26 cellular contexts compared by ENCODE assay signal in genomic region chr2:223383315-223383714, GRCh38.
DNase-seq lines count a peak whose midpoint lies in the region; FAIRE-seq and TF ChIP-seq lines count a peak whose summit lies in the region.
"Had no signal": no experiment of that assay in that cellular context is flagged by ENCODE, and none has a peak within 500 bp of the region (broad histone marks: within the 10 kb centered on the region; RNA-seq: fewer than 3 reads in every experiment).

No MANE protein-coding gene starts in this region.

- TF ChIP-seq EP300 in H1 (IDR thresholded peaks at IDR 0.05; ENCODE audit: borderline replicate concordance in 1 of 2, low read depth in 2 of 2, low read length in 2 of 2), result no peak

- H3K4ac ChIP-seq in H1 (replicated peaks; ENCODE audit: insufficient read length, low read depth, low read length), result no peak overlapping the region

- TF ChIP-seq CTCF in H1 (IDR thresholded peaks at IDR 0.05; ENCODE audit: control extremely low read depth in 1 of 3, insufficient read depth in 1 of 3, low read depth in 1 of 3, low read length in 3 of 3) (no peak), smooth muscle cell (IDR thresholded peaks at IDR 0.05; ENCODE audit: borderline replicate concordance, insufficient read depth, poor library complexity, severe bottlenecking) (no peak), mesothelial cell of epicardium (IDR thresholded peaks at IDR 0.05; ENCODE audit: unreplicated experiment) (no peak)

- H3K4me1 ChIP-seq in H1 (replicated peaks in 1 of 4; ENCODE audit: control insufficient read depth in 3 of 4, insufficient read depth in 4 of 4, low read length in 3 of 4) (no peaks in the 10 kb centered on the region), smooth muscle cell (ENCODE audit: low read depth) (no peaks in the 10 kb centered on the region)
- H3K4me1 ChIP-seq: foreskin keratinocyte had no signal

- peak overlapping the region; percentile 33; the same call in 1 of the 2 replicates for H2AFZ ChIP-seq in H1 (ENCODE audit: low read length)
- peak overlapping the region; percentile 59 for H2AFZ ChIP-seq in smooth muscle cell (ENCODE audit: low read depth)

- no peak overlapping the region for H3K56ac ChIP-seq in H1 (replicated peaks; ENCODE audit: insufficient read length, low read depth, low read length)

- TF ChIP-seq POLR2A in H1 (IDR thresholded peaks at IDR 0.05; ENCODE audit: control extremely low read depth in 1 of 2, low read depth in 2 of 2, low read length in 2 of 2), result no peak

- no peaks in the 10 kb centered on the region for H3K23me2 ChIP-seq in H1 (ENCODE audit: low read depth, low read length)

- H2BK20ac ChIP-seq in H1 (ENCODE audit: low read length), result no peak overlapping the region

- H3K18ac ChIP-seq in H1 (ENCODE audit: extremely low read depth, low read length), result no peak overlapping the region

- CTCF ChIA-PET in H1 (lab: Charles Lee; ENCODE audit: partially characterized antibody), result no interaction called here

- no peak overlapping the region for H4K5ac ChIP-seq in H1 (ENCODE audit: insufficient read length, low read depth, low read length)

- H3K9me3 Mint-ChIP-seq in mesothelial cell of epicardium, result peaks cover 12% of the 10 kb centered on the region
- H3K9me3 Mint-ChIP-seq: activated naive CD4-positive, alpha-beta T cell treated with anti-CD3 and anti-CD28 coated beads for 36 hours; CD8-positive, alpha-beta T cell; H9; stimulated activated memory B cell treated with anti-CD40 and anti-IgM and Interleukin-4, amounts not matched to agents 10 μg/mL and 1 μg/mL and 100 μg/mL, for 72 hours had no signal

- H3K14ac ChIP-seq in H1 (ENCODE audit: insufficient read length), result no peak overlapping the region

- POLR2A ChIA-PET in H1 (lab: Charles Lee; ENCODE audit: partially characterized antibody), result no interaction called here

- H2BK15ac ChIP-seq in H1 (ENCODE audit: low read length), result no peak overlapping the region

- H4K8ac ChIP-seq in H1 (ENCODE audit: extremely low read depth, insufficient read depth, low read length), result no peak overlapping the region

- H3K9ac ChIP-seq in H1 (replicated peaks in 1 of 4; ENCODE audit: extremely low read depth in 1 of 4, low read depth in 3 of 4, low read length in 3 of 4) (no peak overlapping the region), smooth muscle cell (ENCODE audit: low read depth) (no peak overlapping the region)

- DNase-seq in Daoy (ENCODE audit: low read depth), result peak; percentile 2
- DNase-seq in M059J (ENCODE audit: low read depth), result peak; percentile 43
- no peak for DNase-seq in H1 (ENCODE audit: low read depth in 1 of 2, low spot score in 2 of 2)
- no peak for DNase-seq in smooth muscle cell (lab: John Stamatoyannopoulos, UW; ENCODE audit: unreplicated experiment)
- no peak for DNase-seq in caudate nucleus (lab: John Stamatoyannopoulos, UW)
- no peak for DNase-seq in foreskin melanocyte
- no peak for DNase-seq in mesothelial cell of epicardium (ENCODE audit: low spot score in 2 of 2, unreplicated experiment in 2 of 2)
- DNase-seq: activated CD4-positive, alpha-beta T cell treated with anti-CD3 and anti-CD28 coated beads for 48 hours; activated naive CD4-positive, alpha-beta T cell treated with anti-CD3 and anti-CD28 coated beads for 36 hours; activated T-cell treated with anti-CD3 and anti-CD28 coated beads, Interleukin-2, amount 50 U/mL, for 72 hours; CD8-positive, alpha-beta T cell; DMS 273 treated with DMSO at 0.1 percent for 48 hours; foreskin keratinocyte; H9; mesenchymal stem cell; NCI-H2029 treated with DMSO at 0.1 percent for 48 hours; NCI-H2227 treated with DMSO at 0.1 percent for 48 hours; NCI-H748 treated with DMSO at 0.1 percent for 48 hours; stimulated activated CD4-positive, alpha-beta T cell treated with anti-CD3 and anti-CD28 coated beads, Interleukin-4, amount 100 ng/mL, for 1 hour had no signal

- no peaks in the 10 kb centered on the region for H3F3A ChIP-seq in smooth muscle cell (ENCODE audit: low read depth)

- H3K4me1 Mint-ChIP-seq in mesothelial cell of epicardium, result no peaks in the 10 kb centered on the region
- H3K4me1 Mint-ChIP-seq: H9; stimulated activated memory B cell treated with anti-CD40 and anti-IgM and Interleukin-4, amounts not matched to agents 10 μg/mL and 1 μg/mL and 100 μg/mL, for 72 hours had no signal

- no peak overlapping the region for H2BK5ac ChIP-seq in H1 (ENCODE audit: low read depth, low read length)

- FAIRE-seq in H1 (lab: Jason Lieb, UNC), result no peak
- FAIRE-seq: GM12892 had no signal

- H4K20me1 ChIP-seq in H1 (replicated peaks in 1 of 2; ENCODE audit: control insufficient read depth in 1 of 2, insufficient read depth in 2 of 2, low read length in 2 of 2) (no peaks in the 10 kb centered on the region), smooth muscle cell (ENCODE audit: low read depth) (no peaks in the 10 kb centered on the region)

- H3K4me2 ChIP-seq in H1 (ENCODE audit: insufficient read depth in 1 of 2, low read depth in 2 of 2, low read length in 2 of 2) (no peak overlapping the region), smooth muscle cell (no peak overlapping the region)

- no peak overlapping the region for H3K4me3 Mint-ChIP-seq in mesothelial cell of epicardium
- H3K4me3 Mint-ChIP-seq: activated naive CD4-positive, alpha-beta T cell treated with anti-CD3 and anti-CD28 coated beads for 36 hours; activated T-cell treated with anti-CD3 and anti-CD28 coated beads, Interleukin-2, amount 50 U/mL, for 72 hours; CD8-positive, alpha-beta T cell; H9; natural killer cell treated with Interleukin-12 subunit alpha and Interleukin-12 subunit beta and Interleukin-15 and Interleukin-18, amount 100 ng/mL, for 72 hours; stimulated activated memory B cell treated with anti-CD40 and anti-IgM and Interleukin-4, amounts not matched to agents 10 μg/mL and 1 μg/mL and 100 μg/mL, for 72 hours had no signal

- H2BK12ac ChIP-seq in H1 (ENCODE audit: low read depth, low read length), result no peak overlapping the region

- no peak overlapping the region for H3K4me3 ChIP-seq in H1 (ENCODE audit: extremely low read depth in 1 of 4, insufficient read depth in 2 of 4, low read depth in 3 of 4, low read length in 4 of 4)
- H3K4me3 ChIP-seq in smooth muscle cell, result no peak overlapping the region
- H3K4me3 ChIP-seq: SK-N-MC, thoracic aorta had no signal

- H2AK5ac ChIP-seq in H1 (ENCODE audit: low read depth, low read length), result no peak overlapping the region

- no peaks in the 10 kb centered on the region for H3K9me3 ChIP-seq in H1 (ENCODE audit: insufficient read depth in 2 of 2, low read depth in 1 of 2, low read length in 1 of 2)
- H3K9me3 ChIP-seq in smooth muscle cell (replicated peaks; ENCODE audit: low read depth), result no peaks in the 10 kb centered on the region
- H3K9me3 ChIP-seq: thoracic aorta had no signal

- no peaks in the 10 kb centered on the region for H3K36me3 ChIP-seq in H1 (ENCODE audit: control insufficient read depth in 2 of 4, insufficient read depth in 4 of 4, low read length in 3 of 4)
- H3K36me3 ChIP-seq in smooth muscle cell (ENCODE audit: low read depth), result no peaks in the 10 kb centered on the region
- H3K36me3 ChIP-seq: thoracic aorta had no signal

- H3K23ac ChIP-seq in H1 (ENCODE audit: insufficient read length), result no peak overlapping the region

- no peaks in the 10 kb centered on the region for H3K79me2 ChIP-seq in H1 (ENCODE audit: control insufficient read depth in 1 of 2, insufficient read depth in 2 of 2, low read length in 2 of 2)
- no peaks in the 10 kb centered on the region for H3K79me2 ChIP-seq in smooth muscle cell (ENCODE audit: low read depth)

- H3K27me3 Mint-ChIP-seq in mesothelial cell of epicardium (ENCODE audit: low read depth), result no peaks in the 10 kb centered on the region
- H3K27me3 Mint-ChIP-seq: natural killer cell treated with Interleukin-12 subunit alpha and Interleukin-12 subunit beta and Interleukin-15 and Interleukin-18, amount 100 ng/mL, for 72 hours; stimulated activated memory B cell treated with anti-CD40 and anti-IgM and Interleukin-4, amounts not matched to agents 10 μg/mL and 1 μg/mL and 100 μg/mL, for 72 hours had no signal

- H3K79me1 ChIP-seq in H1 (ENCODE audit: low read depth, low read length), result no peaks in the 10 kb centered on the region

- no peaks in the 10 kb centered on the region for H3K36me3 Mint-ChIP-seq in mesothelial cell of epicardium
- H3K36me3 Mint-ChIP-seq: CD8-positive, alpha-beta T cell; natural killer cell treated with Interleukin-12 subunit alpha and Interleukin-12 subunit beta and Interleukin-15 and Interleukin-18, amount 100 ng/mL, for 72 hours; stimulated activated memory B cell treated with anti-CD40 and anti-IgM and Interleukin-4, amounts not matched to agents 10 μg/mL and 1 μg/mL and 100 μg/mL, for 72 hours had no signal

- no peaks in the 10 kb centered on the region for H3K27me3 ChIP-seq in H1 (replicated peaks in 1 of 4; ENCODE audit: control insufficient read depth in 3 of 4, extremely low read depth in 1 of 4, insufficient read depth in 3 of 4, low read length in 3 of 4)
- no peaks in the 10 kb centered on the region for H3K27me3 ChIP-seq in smooth muscle cell (ENCODE audit: low read depth)

- WGBS in H1 (ENCODE audit: extremely low coverage in 1 of 2, insufficient coverage in 1 of 2, insufficient read length in 1 of 2, insufficient replicate concordance in 2 of 2, low coverage in 1 of 2, low lambda C conversion rate in 2 of 2, missing lambda C conversion rate in 1 of 2), 2 experiments, result 100% methylated on average over 1 of the region's 1 CpG; no CpG with 5 or more reads in 1 of the 2 experiments
- WGBS in smooth muscle cell (ENCODE audit: low lambda C conversion rate), result 96% methylated on average over 1 of the region's 1 CpG

- H4K91ac ChIP-seq in H1 (replicated peaks; ENCODE audit: insufficient read length, low read length), result no peak overlapping the region

- no peak for TF ChIP-seq RAD21 in H1 (IDR thresholded peaks at IDR 0.05 in 1 of 2, conservative IDR thresholded peaks at IDR 0.05 in 1 of 2; ENCODE audit: low read depth in 2 of 2, low read length in 2 of 2)

- no peak overlapping the region for H2BK120ac ChIP-seq in H1 (replicated peaks; ENCODE audit: low read depth, low read length)

- H3K27ac ChIP-seq in H1 (ENCODE audit: low read depth, low read length) (no peak overlapping the region), smooth muscle cell (ENCODE audit: low read depth) (no peak overlapping the region), caudate nucleus (ENCODE audit: low read depth, low read length) (no peak overlapping the region)
- H3K27ac ChIP-seq: foreskin keratinocyte, RWPE1, SK-N-MC, thoracic aorta, VCaP had no signal

- H3K27ac Mint-ChIP-seq in mesothelial cell of epicardium, result no peak overlapping the region
- H3K27ac Mint-ChIP-seq: activated naive CD4-positive, alpha-beta T cell treated with anti-CD3 and anti-CD28 coated beads for 36 hours; activated T-cell treated with anti-CD3 and anti-CD28 coated beads, Interleukin-2, amount 50 U/mL, for 72 hours; CD8-positive, alpha-beta T cell; H9; natural killer cell treated with Interleukin-12 subunit alpha and Interleukin-12 subunit beta and Interleukin-15 and Interleukin-18, amount 100 ng/mL, for 72 hours; stimulated activated memory B cell treated with anti-CD40 and anti-IgM and Interleukin-4, amounts not matched to agents 10 μg/mL and 1 μg/mL and 100 μg/mL, for 72 hours had no signal

Comparison
In these comparisons a context has a peak if more than half of its experiments do, and no peak if none do; other contexts are left out.
1. DNase-seq: peak in Daoy (single experiment) and M059J (single experiment); none in H1 (0 of 2), smooth muscle cell (single experiment), caudate nucleus (0 of 61), foreskin melanocyte (single experiment) and mesothelial cell of epicardium (0 of 2).